Comparison of ENCODE assay signal across 9 cellular contexts in genomic region chr10:79052311-79053080, GRCh38. TPM values are rescaled to one million over a fixed set of nuclear protein-coding genes. Genes with fewer than 3 reads are reported as not detected.
DNase-seq lines count a peak whose midpoint lies in the region; ATAC-seq and TF ChIP-seq lines count a peak whose summit lies in the region.
"Had no signal": no experiment of that assay in that cellular context is flagged by ENCODE, and none has a peak within 500 bp of the region (broad histone marks: within the 10 kb centered on the region; RNA-seq: fewer than 3 reads in every experiment).

No MANE protein-coding gene starts in this region.

- no peaks in the 10 kb centered on the region for H3K36me3 Mint-ChIP-seq in activated naive CD8-positive, alpha-beta T cell treated with anti-CD3 and anti-CD28 coated beads, Interleukin-2, amount 50 U/mL, for 24 hours (ENCODE audit: low read depth)

- H3K9me3 ChIP-seq in heart right ventricle (no peaks in the 10 kb centered on the region), spleen (no peaks in the 10 kb centered on the region)
- H3K9me3 ChIP-seq: thoracic aorta had no signal

- intact Hi-C loops in cardiac septum (cut with DNase I) (no loop called here), heart right ventricle (cut with DNase I) (loop anchor here in 1 of 10 donors (5.0 kb wide), 1 partner anchor 1005 kb away; no protein-coding TSS in a partner anchor), spleen (cut with DNase I; ENCODE audit: low total_unique reads) (no loop called here)

- H3K4me3 ChIP-seq in heart right ventricle (no peak overlapping the region), epithelial cell of proximal tubule (ENCODE audit: low read depth, low read length) (no peak overlapping the region), spleen (no peak overlapping the region)
- H3K4me3 ChIP-seq: thoracic aorta had no signal

- no peak overlapping the region for H3K4me3 Mint-ChIP-seq in activated naive CD8-positive, alpha-beta T cell treated with anti-CD3 and anti-CD28 coated beads, Interleukin-2, amount 50 U/mL, for 24 hours

- peaks cover 37% of the 10 kb centered on the region for H3K4me1 Mint-ChIP-seq in activated naive CD8-positive, alpha-beta T cell treated with anti-CD3 and anti-CD28 coated beads, Interleukin-2, amount 50 U/mL, for 24 hours

- ATAC-seq in heart right ventricle: no peak
- no peak for ATAC-seq in activated naive CD8-positive, alpha-beta T cell treated with anti-CD3 and anti-CD28 coated beads, Interleukin-2, amount 50 U/mL, for 24 hours

- TF ChIP-seq CTCF in heart right ventricle (IDR thresholded peaks at IDR 0.05): peak in 1 of 9 donors; percentile 11
- peak; percentile 42 for TF ChIP-seq CTCF in epithelial cell of proximal tubule (conservative IDR thresholded peaks at IDR 0.05; ENCODE audit: low read depth, low read length)
- peak in 4 of 11 experiments; percentile 28 to 34 (median 31) for TF ChIP-seq CTCF in spleen (IDR thresholded peaks at IDR 0.05 in 8 of 11, conservative IDR thresholded peaks at IDR 0.05 in 3 of 11)

- DNase-seq in cardiac septum (ENCODE audit: low spot score): peak; percentile 57
- DNase-seq in heart right ventricle: no peak
- peak; percentile 65 for DNase-seq in NCI-H2171 treated with DMSO at 0.1 percent for 48 hours (lab: John Stamatoyannopoulos, UW)
- no peak for DNase-seq in epithelial cell of proximal tubule (ENCODE audit: low read depth)
- peak; percentile 69 for DNase-seq in spleen
- no peak for DNase-seq in SW 1271 (lab: John Stamatoyannopoulos, UW)
- no peak for DNase-seq in activated naive CD8-positive, alpha-beta T cell treated with anti-CD3 and anti-CD28 coated beads, Interleukin-2, amount 50 U/mL, for 24 hours
- no peak for DNase-seq in MV-4-11 (lab: John Stamatoyannopoulos, UW)

- H3K27me3 ChIP-seq in heart right ventricle: no peaks in the 10 kb centered on the region
- H3K27me3 ChIP-seq in spleen (replicated peaks in 1 of 7): no peaks in the 10 kb centered on the region

- no peaks in the 10 kb centered on the region for H3K36me3 ChIP-seq in heart right ventricle
- H3K36me3 ChIP-seq in spleen: no peaks in the 10 kb centered on the region
- H3K36me3 ChIP-seq: thoracic aorta had no signal

- H3K27me3 Mint-ChIP-seq in activated naive CD8-positive, alpha-beta T cell treated with anti-CD3 and anti-CD28 coated beads, Interleukin-2, amount 50 U/mL, for 24 hours: no peaks in the 10 kb centered on the region

- H3K4me1 ChIP-seq in heart right ventricle: peaks cover 0 to 27% (median 9%) of the 10 kb centered on the region in 9 donors
- H3K4me1 ChIP-seq in spleen: peaks cover 16 to 53% (median 38%) of the 10 kb centered on the region in 6 donors

- H3K9me3 Mint-ChIP-seq in activated naive CD8-positive, alpha-beta T cell treated with anti-CD3 and anti-CD28 coated beads, Interleukin-2, amount 50 U/mL, for 24 hours: no peaks in the 10 kb centered on the region

- no peak overlapping the region for H3K27ac Mint-ChIP-seq in activated naive CD8-positive, alpha-beta T cell treated with anti-CD3 and anti-CD28 coated beads, Interleukin-2, amount 50 U/mL, for 24 hours

- 78 to 92% methylated on average over 12 of the region's 12 CpGs for WGBS in heart right ventricle, 2 donors
- WGBS in spleen, 5 donors: 41 to 53% (median 46%) methylated on average over 11 to 12 of the region's 12 CpGs

- TF ChIP-seq POLR2A in spleen (IDR thresholded peaks at IDR 0.05): no peak

- H3K27ac ChIP-seq in heart right ventricle (no peak overlapping the region), spleen (no peak overlapping the region)
- H3K27ac ChIP-seq: thoracic aorta had no signal

RNA-seq across cellular contexts. Expression of gene ZMIZ1, which starts 16.3 kb away (rescaled TPM):
- total RNA-seq in cardiac septum: 40.7 TPM
- total RNA-seq in heart right ventricle: 10 to 100 TPM; 40.4 to 61.5 (median 50.8) TPM
- polyA plus RNA-seq in heart right ventricle: 10 to 100 TPM; 24.2 to 26.8 TPM
- total RNA-seq in epithelial cell of proximal tubule: 16.5 and 21.4 TPM in 2 replicates
- 100 to 1,000 TPM; 117 to 210 (median 129) TPM for total RNA-seq in spleen
- polyA plus RNA-seq in spleen: 10 to 100 TPM; 10.7 to 29.7 (median 11.8) TPM

Comparison
In these comparisons a context has a peak if more than half of its experiments do, and no peak if none do; other contexts are left out.
1. DNase-seq: peak in cardiac septum (single experiment), NCI-H2171 treated with DMSO at 0.1 percent for 48 hours (single experiment) and spleen (single experiment); none in heart right ventricle (0 of 2), epithelial cell of proximal tubule (single experiment), SW 1271 (0 of 2), activated naive CD8-positive, alpha-beta T cell treated with anti-CD3 and anti-CD28 coated beads, Interleukin-2, amount 50 U/mL, for 24 hours (single experiment) and MV-4-11 (single experiment).